In genomic region chr9:37200572-37201005, GRCh38 we compare ENCODE assay signal across 10 cellular contexts.
DNase-seq lines count a peak whose midpoint lies in the region; ATAC-seq and TF ChIP-seq lines count a peak whose summit lies in the region.
"Had no signal": no experiment of that assay in that cellular context is flagged by ENCODE, and none has a peak within 500 bp of the region (broad histone marks: within the 10 kb centered on the region; RNA-seq: fewer than 3 reads in every experiment).

No MANE protein-coding gene starts in this region.

- H3K9me3 Mint-ChIP-seq in activated naive CD4-positive, alpha-beta T cell treated with anti-CD3 and anti-CD28 coated beads for 36 hours = peaks cover 11% of the 10 kb centered on the region
- no peaks in the 10 kb centered on the region for H3K9me3 Mint-ChIP-seq in endothelial cell (ENCODE audit: unreplicated experiment)
- peaks cover 11% of the 10 kb centered on the region for H3K9me3 Mint-ChIP-seq in stimulated activated naive CD8-positive, alpha-beta T cell treated with anti-CD3 and anti-CD28 coated beads, Interleukin-15, Interleukin-2, amounts not matched to agents 100 ng/mL and 50 ng/mL, for 24 hours

- H3K36me3 Mint-ChIP-seq in activated naive CD4-positive, alpha-beta T cell treated with anti-CD3 and anti-CD28 coated beads for 36 hours (ENCODE audit: low read depth) = peaks cover 40% of the 10 kb centered on the region
- H3K36me3 Mint-ChIP-seq in endothelial cell (ENCODE audit: low read depth, unreplicated experiment) = peaks cover 3% of the 10 kb centered on the region
- peaks cover 54% of the 10 kb centered on the region for H3K36me3 Mint-ChIP-seq in stimulated activated naive CD8-positive, alpha-beta T cell treated with anti-CD3 and anti-CD28 coated beads, Interleukin-15, Interleukin-2, amounts not matched to agents 100 ng/mL and 50 ng/mL, for 24 hours (ENCODE audit: low read depth)

- peaks cover 2% of the 10 kb centered on the region for H3K9me3 ChIP-seq in RWPE2 (ENCODE audit: severe bottlenecking)

- TF ChIP-seq CTCF in RWPE2 (IDR thresholded peaks at IDR 0.05; ENCODE audit: poor library complexity, severe bottlenecking) (no peak), endothelial cell (IDR thresholded peaks at IDR 0.05; ENCODE audit: unreplicated experiment) (no peak)

- H3K4me3 ChIP-seq in RWPE2 (ENCODE audit: severe bottlenecking) = no peak overlapping the region
- H3K4me3 ChIP-seq: SK-N-MC had no signal

- peak; percentile 78; the same call in 1 of the 3 replicates for ATAC-seq in RWPE2 (ENCODE audit: low read depth)
- ATAC-seq in HG03280 (IDR thresholded peaks at IDR 0.05; ENCODE audit: unreplicated experiment) = no peak
- ATAC-seq in GM21390 (IDR thresholded peaks at IDR 0.05; ENCODE audit: unreplicated experiment) = no peak

- H3K4me1 ChIP-seq in RWPE2 (ENCODE audit: insufficient read depth, poor library complexity, severe bottlenecking) = peaks cover 17% of the 10 kb centered on the region

- intact Hi-C loops in activated naive CD4-positive, alpha-beta T cell treated with anti-CD3 and anti-CD28 coated beads for 36 hours (cut with micrococcal nuclease) = loop anchor here (5.0 kb wide), 1 partner anchor 652 kb away; no protein-coding TSS in a partner anchor

- H3K4me3 Mint-ChIP-seq in activated naive CD4-positive, alpha-beta T cell treated with anti-CD3 and anti-CD28 coated beads for 36 hours = no peak overlapping the region
- H3K4me3 Mint-ChIP-seq in endothelial cell (ENCODE audit: unreplicated experiment) = no peak overlapping the region
- H3K4me3 Mint-ChIP-seq in stimulated activated naive CD8-positive, alpha-beta T cell treated with anti-CD3 and anti-CD28 coated beads, Interleukin-15, Interleukin-2, amounts not matched to agents 100 ng/mL and 50 ng/mL, for 24 hours = peak overlapping the region; percentile 11
- H3K4me3 Mint-ChIP-seq: CD14-positive monocyte had no signal

- H3K27me3 ChIP-seq in RWPE2 (ENCODE audit: insufficient read depth, poor library complexity, severe bottlenecking) = no peaks in the 10 kb centered on the region

- peaks cover 7% of the 10 kb centered on the region; the same call in 1 of the 2 replicates for H3K36me3 ChIP-seq in RWPE2 (ENCODE audit: low read depth)

- no peaks in the 10 kb centered on the region for H3K27me3 Mint-ChIP-seq in activated naive CD4-positive, alpha-beta T cell treated with anti-CD3 and anti-CD28 coated beads for 36 hours (ENCODE audit: low read depth)
- H3K27me3 Mint-ChIP-seq in endothelial cell (ENCODE audit: unreplicated experiment) = peaks cover 7% of the 10 kb centered on the region
- no peaks in the 10 kb centered on the region for H3K27me3 Mint-ChIP-seq in stimulated activated naive CD8-positive, alpha-beta T cell treated with anti-CD3 and anti-CD28 coated beads, Interleukin-15, Interleukin-2, amounts not matched to agents 100 ng/mL and 50 ng/mL, for 24 hours

- CTCF ChIA-PET in activated naive CD4-positive, alpha-beta T cell treated with anti-CD3 and anti-CD28 coated beads for 36 hours (lab: Charles Lee) = no interaction called here

- H3K27ac Mint-ChIP-seq in activated naive CD4-positive, alpha-beta T cell treated with anti-CD3 and anti-CD28 coated beads for 36 hours = peak overlapping the region; percentile 62
- H3K27ac Mint-ChIP-seq in endothelial cell (ENCODE audit: unreplicated experiment) = peak overlapping the region; percentile 14
- peak overlapping the region; percentile 69 for H3K27ac Mint-ChIP-seq in stimulated activated naive CD8-positive, alpha-beta T cell treated with anti-CD3 and anti-CD28 coated beads, Interleukin-15, Interleukin-2, amounts not matched to agents 100 ng/mL and 50 ng/mL, for 24 hours

- no peak for DNase-seq in activated naive CD4-positive, alpha-beta T cell treated with anti-CD3 and anti-CD28 coated beads for 36 hours
- no peak for DNase-seq in activated naive CD4-positive, alpha-beta T cell treated with anti-CD3 and anti-CD28 coated beads, Interleukin-2, amount 50 U/mL, for 16 hours
- no peak for DNase-seq in RWPE2 (ENCODE audit: low spot score)
- DNase-seq in endothelial cell (ENCODE audit: low spot score) = no peak
- DNase-seq in NCI-H2196 (lab: John Stamatoyannopoulos, UW; ENCODE audit: unreplicated experiment) = no peak

- H3K4me1 Mint-ChIP-seq in activated naive CD4-positive, alpha-beta T cell treated with anti-CD3 and anti-CD28 coated beads for 36 hours (ENCODE audit: low read depth) = peaks cover 62% of the 10 kb centered on the region
- peaks cover 39% of the 10 kb centered on the region for H3K4me1 Mint-ChIP-seq in endothelial cell (ENCODE audit: unreplicated experiment)
- peaks cover 75% of the 10 kb centered on the region for H3K4me1 Mint-ChIP-seq in stimulated activated naive CD8-positive, alpha-beta T cell treated with anti-CD3 and anti-CD28 coated beads, Interleukin-15, Interleukin-2, amounts not matched to agents 100 ng/mL and 50 ng/mL, for 24 hours (ENCODE audit: low read depth)

- no peak overlapping the region for H3K27ac ChIP-seq in RWPE2 (ENCODE audit: poor library complexity, severe bottlenecking)
- H3K27ac ChIP-seq: SK-N-MC had no signal

Comparison
In these comparisons a context has a peak if more than half of its experiments do, and no peak if none do; other contexts are left out.
1. H3K27ac Mint-ChIP-seq: peak in every context shown above with its lines; median percentile 69 in stimulated activated naive CD8-positive, alpha-beta T cell treated with anti-CD3 and anti-CD28 coated beads, Interleukin-15, Interleukin-2, amounts not matched to agents 100 ng/mL and 50 ng/mL, for 24 hours; 62 in activated naive CD4-positive, alpha-beta T cell treated with anti-CD3 and anti-CD28 coated beads for 36 hours; 14 in endothelial cell.